Comparison of ENCODE assay signal across 8 cellular contexts in genomic region chr2:185208261-185208660, GRCh38.
A peak's percentile ranks its signal among the peaks of the same experiment; 100 is the strongest.
DNase-seq lines count a peak whose midpoint lies in the region; ATAC-seq lines count a peak whose summit lies in the region.

No MANE protein-coding gene starts in this region.

- H3K4me3 ChIP-seq in aorta (ENCODE audit: low read length in 2 of 2) = no peak overlapping the region

- H3K36me3 ChIP-seq in aorta (ENCODE audit: control insufficient read depth in 1 of 2, insufficient read depth in 2 of 2, low read length in 1 of 2) = no peaks in the 10 kb centered on the region

- peak; percentile 4 for DNase-seq in DMS 273 treated with DMSO at 0.1 percent for 48 hours (lab: John Stamatoyannopoulos, UW)
- DNase-seq in HS-27A (ENCODE audit: low read depth) = peak; percentile 15
- peak; percentile 58 for DNase-seq in RKO (ENCODE audit: low spot score)
- peak; percentile 16 for DNase-seq in iris pigment epithelial cell (ENCODE audit: low read depth)
- no peak for DNase-seq in activated CD8-positive, alpha-beta memory T cell treated with anti-CD3 and anti-CD28 coated beads, Interleukin-2, amount 10 ng/mL, durations not matched to agents 7 days and 5 days
- no peak for DNase-seq in stimulated activated CD4-positive, alpha-beta T cell treated with anti-CD3 and anti-CD28 coated beads, Interleukin-2, amount 100 ng/mL, for 24 hours
- DNase-seq in aorta = no peak

- H3K4me1 Mint-ChIP-seq in activated CD8-positive, alpha-beta memory T cell treated with anti-CD3 and anti-CD28 coated beads, Interleukin-2, amount 10 ng/mL, durations not matched to agents 7 days and 5 days = no peaks in the 10 kb centered on the region

- H3K27me3 ChIP-seq in aorta (ENCODE audit: control insufficient read depth in 1 of 2, insufficient read depth in 2 of 2, low read length in 1 of 2) = no peaks in the 10 kb centered on the region

- H3K9me3 Mint-ChIP-seq in activated CD8-positive, alpha-beta memory T cell treated with anti-CD3 and anti-CD28 coated beads, Interleukin-2, amount 10 ng/mL, durations not matched to agents 7 days and 5 days (ENCODE audit: low read depth) = peaks cover 5% of the 10 kb centered on the region

- H3K9me3 ChIP-seq in aorta (ENCODE audit: control insufficient read depth, low read length) = no peaks in the 10 kb centered on the region

- WGBS in aorta, 2 donors = 0 to 14% methylated on average over 1 of the region's 1 CpG

- no peak overlapping the region for H3K27ac ChIP-seq in aorta (ENCODE audit: low read depth in 1 of 2, low read length in 2 of 2)

- no peaks in the 10 kb centered on the region for H3K27me3 Mint-ChIP-seq in activated CD8-positive, alpha-beta memory T cell treated with anti-CD3 and anti-CD28 coated beads, Interleukin-2, amount 10 ng/mL, durations not matched to agents 7 days and 5 days

- intact Hi-C loops in aorta (cut with DNase I) = no loop called here

- CTCF ChIA-PET in activated CD8-positive, alpha-beta memory T cell treated with anti-CD3 and anti-CD28 coated beads, Interleukin-2, amount 10 ng/mL, durations not matched to agents 7 days and 5 days (lab: Charles Lee) = no interaction called here

- H3K36me3 Mint-ChIP-seq in activated CD8-positive, alpha-beta memory T cell treated with anti-CD3 and anti-CD28 coated beads, Interleukin-2, amount 10 ng/mL, durations not matched to agents 7 days and 5 days = no peaks in the 10 kb centered on the region

- H3K4me1 ChIP-seq in aorta (ENCODE audit: control insufficient read depth in 1 of 2, insufficient read depth in 2 of 2, low read length in 2 of 2) = no peaks in the 10 kb centered on the region

- no peak overlapping the region for H3K27ac Mint-ChIP-seq in activated CD8-positive, alpha-beta memory T cell treated with anti-CD3 and anti-CD28 coated beads, Interleukin-2, amount 10 ng/mL, durations not matched to agents 7 days and 5 days

- no peak overlapping the region for H3K4me3 Mint-ChIP-seq in activated CD8-positive, alpha-beta memory T cell treated with anti-CD3 and anti-CD28 coated beads, Interleukin-2, amount 10 ng/mL, durations not matched to agents 7 days and 5 days

- no peak for ATAC-seq in activated CD8-positive, alpha-beta memory T cell treated with anti-CD3 and anti-CD28 coated beads, Interleukin-2, amount 10 ng/mL, durations not matched to agents 7 days and 5 days
- ATAC-seq in HG02970 (IDR thresholded peaks at IDR 0.05; ENCODE audit: low FRiP score, unreplicated experiment) = no peak
- no peak for ATAC-seq in aorta (ENCODE audit: low FRiP score)

Comparison
In these comparisons a context has a peak if more than half of its experiments do, and no peak if none do; other contexts are left out.
1. DNase-seq: peak in DMS 273 treated with DMSO at 0.1 percent for 48 hours (single experiment), HS-27A (single experiment), RKO (single experiment) and iris pigment epithelial cell (single experiment); none in activated CD8-positive, alpha-beta memory T cell treated with anti-CD3 and anti-CD28 coated beads, Interleukin-2, amount 10 ng/mL, durations not matched to agents 7 days and 5 days (single experiment), stimulated activated CD4-positive, alpha-beta T cell treated with anti-CD3 and anti-CD28 coated beads, Interleukin-2, amount 100 ng/mL, for 24 hours (0 of 2) and aorta (0 of 2).